ENCODE assay signal across 20 cellular contexts in genomic region chr12:126897102-126897501, GRCh38.
DNase-seq lines count a peak whose midpoint lies in the region; ATAC-seq, FAIRE-seq and TF ChIP-seq lines count a peak whose summit lies in the region.
"Had no signal": no experiment of that assay in that cellular context is flagged by ENCODE, and none has a peak within 500 bp of the region (broad histone marks: within the 10 kb centered on the region; RNA-seq: fewer than 3 reads in every experiment).

No MANE protein-coding gene starts in this region.

- no peaks in the 10 kb centered on the region for H3K36me3 Mint-ChIP-seq in MCF 10A (ENCODE audit: insufficient read depth, unreplicated experiment)
- H3K36me3 Mint-ChIP-seq: CD8-positive, alpha-beta T cell had no signal

- peak overlapping the region; percentile 92 for H3K27ac Mint-ChIP-seq in MCF 10A (ENCODE audit: low read depth, unreplicated experiment)
- H3K27ac Mint-ChIP-seq: B cell; CD4-positive, alpha-beta T cell; CD8-positive, alpha-beta T cell had no signal

- peaks cover 12% of the 10 kb centered on the region for H3K9me3 Mint-ChIP-seq in MCF 10A (ENCODE audit: unreplicated experiment)
- H3K9me3 Mint-ChIP-seq: CD4-positive, alpha-beta T cell had no signal

- dilution Hi-C loops in mammary epithelial cell (cut with HindIII; ENCODE audit: low sequenced_read_pairs) = no loop called here

- no peak overlapping the region for H3K4me3 ChIP-seq in mammary epithelial cell (replicated peaks in 1 of 3; ENCODE audit: insufficient read depth in 1 of 3, low read depth in 2 of 3, low read length in 3 of 3)
- no peak overlapping the region for H3K4me3 ChIP-seq in K562
- H3K4me3 ChIP-seq in trophoblast cell (ENCODE audit: low read depth, low read length) = no peak overlapping the region
- H3K4me3 ChIP-seq: A549; BLaER1 treated with 17β-estradiol and CSF1 and Interleukin-3, amounts not matched to agents 10 nM and 100 nM had no signal

- H2BK5ac ChIP-seq in trophoblast cell (ENCODE audit: low read depth, low read length, poor library complexity) = no peak overlapping the region

- POLR2A ChIA-PET in MCF 10A (lab: Yijun Ruan, JAX) = no interaction called here
- POLR2A ChIA-PET in K562 (lab: Yijun Ruan, JAX) = no interaction called here

- in situ Hi-C loops in mammary epithelial cell (cut with MboI; ENCODE audit: low sequenced_read_pairs in 2 of 2) = no loop called here
- in situ Hi-C loops in K562 (cut with MboI) = no loop called here

- H2BK12ac ChIP-seq in trophoblast cell (ENCODE audit: low read length) = peak overlapping the region; percentile 58

- H3K79me2 ChIP-seq in mammary epithelial cell (ENCODE audit: insufficient read depth, low read length) (no peaks in the 10 kb centered on the region), K562 (ENCODE audit: control insufficient read depth, insufficient read depth, low read length) (0 out of 3 replicates have a peak, but pooled peaks cover 5% of the 10 kb centered on the region), trophoblast cell (ENCODE audit: control insufficient read depth, insufficient read depth, low read length, poor library complexity) (no peaks in the 10 kb centered on the region)

- 73% methylated on average over 1 of the region's 1 CpG for whole genome bisulfite sequencing in mammary epithelial cell (ENCODE audit: low coverage, missing lambda C conversion rate)
- 17% methylated on average over 1 of the region's 1 CpG for WGBS in K562 (ENCODE audit: insufficient coverage, low coverage, missing lambda C conversion rate)
- WGBS in trophoblast cell (ENCODE audit: extremely low coverage, insufficient coverage, insufficient read length) = no CpG with 5 or more reads among the region's 1 CpG

- H3K27me3 ChIP-seq in mammary epithelial cell (ENCODE audit: insufficient read depth, low read length) = no peaks in the 10 kb centered on the region
- H3K27me3 ChIP-seq in K562 (ENCODE audit: control insufficient read depth in 2 of 2, insufficient read depth in 2 of 2, low read length in 2 of 2) = no peaks in the 10 kb centered on the region
- H3K27me3 ChIP-seq in trophoblast cell (ENCODE audit: insufficient read depth, low read length) = no peaks in the 10 kb centered on the region
- H3K27me3 ChIP-seq: BLaER1 treated with 17β-estradiol and CSF1 and Interleukin-3, amounts not matched to agents 10 nM and 100 nM had no signal

- no peak for FAIRE-seq in K562 (lab: Jason Lieb, UNC)
- FAIRE-seq: A549, D721Med, G401.6, GM12891, GM19239 had no signal

- H3K18ac ChIP-seq in trophoblast cell (ENCODE audit: low read length) = no peak overlapping the region

- DNase-seq in MCF 10A (ENCODE audit: unreplicated experiment) (no peak), mammary epithelial cell (no peak), K562 (ENCODE audit: extremely low read depth in 1 of 4, low spot score in 3 of 4) (no peak), trophoblast cell (no peak)
- DNase-seq: AML-193; Caco-2; Calu3; CD4-positive, alpha-beta T cell; CD8-positive, alpha-beta T cell; DMS79 treated with DMSO at 0.1 percent for 48 hours; GF-D8 had no signal

- no peaks in the 10 kb centered on the region for H3K9me3 ChIP-seq in mammary epithelial cell (replicated peaks; ENCODE audit: insufficient read depth, low read length)
- H3K9me3 ChIP-seq in K562 (replicated peaks; ENCODE audit: control insufficient read depth, insufficient read depth, low read depth, low read length) = no peaks in the 10 kb centered on the region
- H3K9me3 ChIP-seq in trophoblast cell (ENCODE audit: insufficient read depth, low read depth, low read length) = no peaks in the 10 kb centered on the region
- H3K9me3 ChIP-seq: A549, Caco-2 had no signal

- H3K4me1 Mint-ChIP-seq in MCF 10A (ENCODE audit: insufficient read depth, unreplicated experiment) = peaks cover 16% of the 10 kb centered on the region
- H3K4me1 Mint-ChIP-seq: B cell had no signal

- BruUV-seq in MCF 10A (replicated peaks; lab: Mats Ljungman, UMichigan) (no TSS peak), mammary epithelial cell (replicated peaks; lab: Mats Ljungman, UMichigan) (no TSS peak), K562 (replicated peaks; lab: Mats Ljungman, UMichigan) (no TSS peak)

- H3K79me1 ChIP-seq in trophoblast cell (ENCODE audit: low read length) = no peaks in the 10 kb centered on the region

- no peak overlapping the region for H3K14ac ChIP-seq in trophoblast cell (ENCODE audit: low read length)

- no peak overlapping the region for H4K8ac ChIP-seq in trophoblast cell (ENCODE audit: low read depth, low read length)

- H2AFZ ChIP-seq in mammary epithelial cell (ENCODE audit: low read depth, low read length) (no peak overlapping the region), K562 (ENCODE audit: low read depth, low read length) (no peak overlapping the region), trophoblast cell (ENCODE audit: insufficient read depth, low read length, poor library complexity) (no peak overlapping the region)

- no peak overlapping the region for H3K9ac ChIP-seq in mammary epithelial cell (ENCODE audit: insufficient read depth, low read length)
- no peak overlapping the region for H3K9ac ChIP-seq in K562 (ENCODE audit: insufficient read depth in 1 of 2, low read depth in 2 of 2, low read length in 2 of 2)
- no peak overlapping the region for H3K9ac ChIP-seq in trophoblast cell (ENCODE audit: low read length)
- H3K9ac ChIP-seq: BLaER1 treated with 17β-estradiol and CSF1 and Interleukin-3, amounts not matched to agents 10 nM and 100 nM had no signal

- no peaks in the 10 kb centered on the region for H4K20me1 ChIP-seq in mammary epithelial cell (ENCODE audit: insufficient read depth, low read length)
- H4K20me1 ChIP-seq in K562 (replicated peaks; ENCODE audit: control insufficient read depth, insufficient read depth, low read length) = no peaks in the 10 kb centered on the region
- H4K20me1 ChIP-seq: BLaER1 treated with 17β-estradiol and CSF1 and Interleukin-3, amounts not matched to agents 10 nM and 100 nM had no signal

- no peaks in the 10 kb centered on the region for H3K9me1 ChIP-seq in K562 (ENCODE audit: control insufficient read depth, insufficient read depth, low read length)

- H3K27me3 Mint-ChIP-seq in MCF 10A (ENCODE audit: insufficient read depth, unreplicated experiment) = peaks cover 11% of the 10 kb centered on the region
- H3K27me3 Mint-ChIP-seq: B cell; CD4-positive, alpha-beta T cell had no signal

- no peaks in the 10 kb centered on the region for H3K36me3 ChIP-seq in mammary epithelial cell (ENCODE audit: insufficient read depth, low read length)
- H3K36me3 ChIP-seq in K562 (ENCODE audit: control insufficient read depth, insufficient read depth, low read length) = no peaks in the 10 kb centered on the region
- no peaks in the 10 kb centered on the region for H3K36me3 ChIP-seq in trophoblast cell (ENCODE audit: control insufficient read depth in 1 of 2, insufficient read depth in 2 of 2, low read length in 2 of 2)
- H3K36me3 ChIP-seq: BLaER1 treated with 17β-estradiol and CSF1 and Interleukin-3, amounts not matched to agents 10 nM and 100 nM had no signal

- H4K91ac ChIP-seq in trophoblast cell (ENCODE audit: low read depth, low read length) = peak overlapping the region; percentile 52

- H3K4ac ChIP-seq in trophoblast cell (ENCODE audit: low read depth, low read length) = no peak overlapping the region

- ATAC-seq in K562 (peak; percentile 27; the same call in 2 of the 3 replicates), GM21576 (IDR thresholded peaks at IDR 0.05; ENCODE audit: unreplicated experiment) (no peak)
- ATAC-seq: A549; CD8-positive, alpha-beta T cell had no signal

- H2AK5ac ChIP-seq in trophoblast cell (ENCODE audit: low read length) = no peak overlapping the region

- CTCF ChIA-PET in MCF 10A (lab: Yijun Ruan, JAX) = interaction anchor here (0.6 to 0.7 kb wide), 2 partner anchors 292 to 531 kb away, joined by 3 read pairs; no protein-coding TSS in a partner anchor
- CTCF ChIA-PET in mammary epithelial cell (lab: Charles Lee; ENCODE audit: low non-redundant PET) = no interaction called here
- CTCF ChIA-PET in K562 (lab: Yijun Ruan, JAX; ENCODE audit: low intra/inter-chr PET ratio) = no interaction called here

- peaks cover 14% of the 10 kb centered on the region for H3K4me1 ChIP-seq in mammary epithelial cell (ENCODE audit: insufficient read depth, low read length)
- H3K4me1 ChIP-seq in K562 (replicated peaks in 1 of 2; ENCODE audit: control insufficient read depth in 2 of 2, insufficient read depth in 2 of 2, low read length in 2 of 2) = peaks cover 0 to 10% of the 10 kb centered on the region in 2 experiments; a peak in 3 of 5 replicates
- peaks cover 0 to 4% of the 10 kb centered on the region in 2 experiments for H3K4me1 ChIP-seq in trophoblast cell (ENCODE audit: control insufficient read depth in 1 of 2, insufficient read depth in 2 of 2, low read length in 2 of 2)
- H3K4me1 ChIP-seq: A549, Caco-2 had no signal

- TF ChIP-seq CTCF in MCF 10A (IDR thresholded peaks at IDR 0.05; ENCODE audit: unreplicated experiment) = no peak
- TF ChIP-seq CTCF in mammary epithelial cell (conservative IDR thresholded peaks at IDR 0.05 in 1 of 2, IDR thresholded peaks at IDR 0.05 in 1 of 2; ENCODE audit: extremely low read depth in 1 of 2, insufficient read depth in 1 of 2, low read depth in 1 of 2, low read length in 2 of 2) = no peak
- no peak for TF ChIP-seq CTCF in K562 (IDR thresholded peaks at IDR 0.05 in 2 of 3, conservative IDR thresholded peaks at IDR 0.05 in 1 of 3; ENCODE audit: insufficient read depth in 2 of 3, low read depth in 1 of 3, low read length in 3 of 3)

- TF ChIP-seq POLR2A in K562 (conservative IDR thresholded peaks at IDR 0.05) = no peak

- H3K23ac ChIP-seq in trophoblast cell (ENCODE audit: low read length) = no peak overlapping the region

- no peak for TF ChIP-seq RAD21 in K562 (CRISPR knock-in tag; conservative IDR thresholded peaks at IDR 0.05 in 1 of 2, IDR thresholded peaks at IDR 0.05 in 1 of 2)

- H2BK120ac ChIP-seq in trophoblast cell (ENCODE audit: insufficient read depth, low read length, poor library complexity) = no peak overlapping the region

- intact Hi-C loops in MCF 10A (cut with micrococcal nuclease) = no loop called here
- intact Hi-C loops in mammary epithelial cell (cut with micrococcal nuclease) = no loop called here
- intact Hi-C loops in K562 (cut with micrococcal nuclease) = no loop called here

- no peak overlapping the region for H3K4me3 Mint-ChIP-seq in MCF 10A (ENCODE audit: unreplicated experiment)
- H3K4me3 Mint-ChIP-seq: B cell; CD4-positive, alpha-beta T cell; CD8-positive, alpha-beta T cell had no signal

- no peak overlapping the region for H4K12ac ChIP-seq in trophoblast cell (ENCODE audit: low read depth, low read length)

- no peak for TF ChIP-seq EP300 in K562 (IDR thresholded peaks at IDR 0.05; ENCODE audit: low read length)

- no peak overlapping the region for H3K27ac ChIP-seq in mammary epithelial cell (ENCODE audit: insufficient read depth, low read depth, low read length)
- no peak overlapping the region for H3K27ac ChIP-seq in K562 (ENCODE audit: extremely low read depth, low read depth, low read length)
- no peak overlapping the region for H3K27ac ChIP-seq in trophoblast cell (ENCODE audit: low read depth, low read length)
- H3K27ac ChIP-seq: 22Rv1; A549; BLaER1 treated with 17β-estradiol and CSF1 and Interleukin-3, amounts not matched to agents 10 nM and 100 nM had no signal

- no peak overlapping the region for H3K4me2 ChIP-seq in mammary epithelial cell (ENCODE audit: insufficient read depth, low read depth, low read length)
- H3K4me2 ChIP-seq in K562 (ENCODE audit: insufficient read depth, low read length) = no peak overlapping the region
- H3K4me2 ChIP-seq in trophoblast cell (ENCODE audit: low read length) = no peak overlapping the region
- H3K4me2 ChIP-seq: A549 had no signal
